8 cellular contexts compared by ENCODE assay signal in the genomic region with DNA sequence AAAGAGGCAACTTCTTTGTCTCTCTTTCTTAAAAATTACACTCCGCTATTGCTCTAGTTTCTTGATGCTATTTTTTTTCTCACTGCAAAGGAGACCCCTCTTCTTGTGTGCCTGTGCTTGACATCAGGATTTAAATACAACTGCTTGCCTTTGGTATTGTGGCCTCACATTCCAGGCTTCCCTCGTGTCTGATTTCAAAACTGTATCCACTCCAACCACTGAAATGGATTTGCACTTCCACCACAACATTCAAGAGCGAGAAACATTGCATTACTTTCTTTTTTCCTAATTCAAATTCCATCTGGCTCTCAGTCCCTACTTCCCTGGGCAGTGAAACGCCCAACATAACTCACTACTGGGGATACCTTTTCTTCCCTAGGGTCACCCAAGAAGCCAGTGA.
"Had no signal": no experiment of that assay in that cellular context is flagged by ENCODE, and none has a peak within 500 bp of the region (broad histone marks: within the 10 kb centered on the region; RNA-seq: fewer than 3 reads in every experiment).

No MANE protein-coding gene starts in this region.

- ATAC-seq: HCT116, K562 had no signal

- H3K4me3 Mint-ChIP-seq: HFFc6 had no signal

- DNase-seq: GM23248, GOT3, H7, HFFc6, IMR-90 had no signal

- H3K4me1 ChIP-seq: HAP-1 had no signal

- H3K4me3 ChIP-seq: GM23248, HAP-1, K562 had no signal

- H3K9me3 ChIP-seq: HAP-1 had no signal

- H3K9me3 Mint-ChIP-seq: HFFc6 had no signal

- H3K27ac Mint-ChIP-seq: HFFc6 had no signal

- H3K36me3 ChIP-seq: HAP-1 had no signal

- H3K27ac ChIP-seq: GM23248 had no signal
